ENCODE assay signal across 8 cellular contexts in genomic region chr22:38270091-38270972, GRCh38. TPM values are rescaled to one million over a fixed set of nuclear protein-coding genes. Genes with fewer than 3 reads are reported as not detected.
DNase-seq lines count a peak whose midpoint lies in the region; ATAC-seq and TF ChIP-seq lines count a peak whose summit lies in the region.

No MANE protein-coding gene starts in this region.

- peak overlapping the region; percentile 69 for H3K27ac ChIP-seq in right cardiac atrium (ENCODE audit: low read length)
- H3K27ac ChIP-seq in mammary epithelial cell (ENCODE audit: insufficient read depth, low read depth, low read length): no peak overlapping the region

- dilution Hi-C loops in mammary epithelial cell (cut with HindIII; ENCODE audit: low sequenced_read_pairs): no loop called here

- H3K36me3 ChIP-seq in mammary epithelial cell (ENCODE audit: insufficient read depth, low read length): peaks cover 4% of the 10 kb centered on the region

- peaks cover 73% of the 10 kb centered on the region for H3K79me2 ChIP-seq in mammary epithelial cell (ENCODE audit: insufficient read depth, low read length)

- no peak overlapping the region for H3K9ac ChIP-seq in mammary epithelial cell (ENCODE audit: insufficient read depth, low read length)

- in situ Hi-C loops in mammary epithelial cell (cut with MboI; ENCODE audit: low sequenced_read_pairs in 2 of 2): no loop called here

- BruUV-seq in mammary epithelial cell (replicated peaks; lab: Mats Ljungman, UMichigan): no TSS peak

- H3K36me3 Mint-ChIP-seq in natural killer cell: no peaks in the 10 kb centered on the region

- no peaks in the 10 kb centered on the region for H3K27me3 Mint-ChIP-seq in natural killer cell (ENCODE audit: low read depth in 2 of 2)

- DNase-seq in right cardiac atrium (no peak), cardiac septum (ENCODE audit: low spot score) (no peak), mammary epithelial cell (no peak), natural killer cell (no peak), SHP77 (lab: John Stamatoyannopoulos, UW) (no peak), NCI-H1436 treated with DMSO at 0.1 percent for 48 hours (lab: John Stamatoyannopoulos, UW) (no peak)

- H3K27me3 ChIP-seq in right cardiac atrium (ENCODE audit: control insufficient read depth, insufficient read depth) (no peaks in the 10 kb centered on the region), mammary epithelial cell (ENCODE audit: insufficient read depth, low read length) (no peaks in the 10 kb centered on the region)

- TF ChIP-seq CTCF in mammary epithelial cell (conservative IDR thresholded peaks at IDR 0.05 in 1 of 2, IDR thresholded peaks at IDR 0.05 in 1 of 2; ENCODE audit: extremely low read depth in 1 of 2, insufficient read depth in 1 of 2, low read depth in 1 of 2, low read length in 2 of 2) (no peak), natural killer cell (IDR thresholded peaks at IDR 0.05) (no peak)

- WGBS in right cardiac atrium: 52% methylated on average over 13 of the region's 13 CpGs
- WGBS in mammary epithelial cell (ENCODE audit: low coverage, missing lambda C conversion rate): 76% methylated on average over 11 of the region's 13 CpGs

- H3K4me1 ChIP-seq in right cardiac atrium (ENCODE audit: control insufficient read depth, insufficient read depth, low read length): peaks cover 19% of the 10 kb centered on the region
- H3K4me1 ChIP-seq in mammary epithelial cell (ENCODE audit: insufficient read depth, low read length): peaks cover 20% of the 10 kb centered on the region

- ATAC-seq in right cardiac atrium (no peak), natural killer cell (no peak), HG03175 (IDR thresholded peaks at IDR 0.05; ENCODE audit: unreplicated experiment) (no peak), GM18909 (IDR thresholded peaks at IDR 0.05; ENCODE audit: poor library complexity, unreplicated experiment) (no peak)

- H2AFZ ChIP-seq in mammary epithelial cell (ENCODE audit: low read depth, low read length): no peak overlapping the region

- H3K27ac Mint-ChIP-seq in natural killer cell: peak overlapping the region; percentile 92 to 96

- peak overlapping the region; percentile 75 for H3K4me3 Mint-ChIP-seq in natural killer cell

- no peaks in the 10 kb centered on the region for H3K9me3 Mint-ChIP-seq in natural killer cell

- peak overlapping the region; percentile 5 for H3K4me2 ChIP-seq in mammary epithelial cell (ENCODE audit: insufficient read depth, low read depth, low read length)

- intact Hi-C loops in right cardiac atrium (cut with DNase I) (no loop called here), cardiac septum (cut with DNase I) (no loop called here), mammary epithelial cell (cut with micrococcal nuclease) (loop anchor here (5.0 kb wide), 2 partner anchors 38 to 218 kb away; no protein-coding TSS in a partner anchor), natural killer cell (cut with micrococcal nuclease) (no loop called here)

- H4K20me1 ChIP-seq in mammary epithelial cell (ENCODE audit: insufficient read depth, low read length): no peaks in the 10 kb centered on the region

- CTCF ChIA-PET in mammary epithelial cell (lab: Charles Lee; ENCODE audit: low non-redundant PET): no interaction called here

- H3K9me3 ChIP-seq in right cardiac atrium (ENCODE audit: control insufficient read depth, low read length): no peaks in the 10 kb centered on the region
- H3K9me3 ChIP-seq in mammary epithelial cell (replicated peaks; ENCODE audit: insufficient read depth, low read length): no peaks in the 10 kb centered on the region

- peaks cover 61 to 73% of the 10 kb centered on the region in 2 donors for H3K4me1 Mint-ChIP-seq in natural killer cell

- peak overlapping the region; percentile 7 for H3K4me3 ChIP-seq in right cardiac atrium (ENCODE audit: low read length)
- no peak overlapping the region for H3K4me3 ChIP-seq in mammary epithelial cell (replicated peaks in 1 of 3; ENCODE audit: insufficient read depth in 1 of 3, low read depth in 2 of 3, low read length in 3 of 3)

RNA-seq across cellular contexts. Expression of gene TMEM184B, which starts 2.5 kb away (rescaled TPM):
- 10 to 100 TPM; 48.2 to 55.8 (median 49.5) TPM for total RNA-seq in right cardiac atrium
- 32.2 TPM for polyA plus RNA-seq in right cardiac atrium
- total RNA-seq in cardiac septum: 58.1 TPM
- 10 to 100 TPM; 26.2 to 68.5 TPM for total RNA-seq in mammary epithelial cell
- polyA plus RNA-seq in mammary epithelial cell: 41.1 TPM
- 58.2 TPM for polyA minus RNA-seq in mammary epithelial cell
- 10 to 100 TPM; 58.1 to 72.5 (median 68.6) TPM for total RNA-seq in natural killer cell

RNA-seq across cellular contexts. Expression of gene CSNK1E, which starts 46.9 kb away (rescaled TPM):
- 10 to 100 TPM; 69.7 to 88.6 (median 81.0) TPM for total RNA-seq in right cardiac atrium
- polyA plus RNA-seq in right cardiac atrium: 76.3 TPM
- total RNA-seq in cardiac septum: 95.7 TPM
- total RNA-seq in mammary epithelial cell: 100 to 1,000 TPM; 156 to 370 TPM
- 255 TPM for polyA plus RNA-seq in mammary epithelial cell
- 212 TPM for polyA minus RNA-seq in mammary epithelial cell
- 100 to 1,000 TPM; 126 to 178 (median 149) TPM for total RNA-seq in natural killer cell
